ENCODE assay signal across 1 cellular context in genomic region chr1:229511625-229512024, GRCh38.
TF ChIP-seq lines count a peak whose summit lies in the region.

No MANE protein-coding gene starts in this region.

TF ChIP-seq in HEK293, 187 proteins besides CTCF, POLR2A, EP300 and RAD21 (continued from another document):
- TF ChIP-seq ZNF280D (tag by site-specific recombination; IDR thresholded peaks at IDR 0.05): 0 out of 2 replicates have a peak, but pooled peaks have one; percentile 39
- peak; percentile 99 for TF ChIP-seq ZNF146 (tag by site-specific recombination; IDR thresholded peaks at IDR 0.05)
TF ChIP-seq in HEK293: peak in this region for 3; not testable (repeated sequence) for 184.
